In genomic region chr16:88810868-88811599, GRCh38 we compare ENCODE assay signal across 8 cellular contexts. TPM values are rescaled to one million over a fixed set of nuclear protein-coding genes. Genes with fewer than 3 reads are reported as not detected.
DNase-seq lines count a peak whose midpoint lies in the region; ATAC-seq and TF ChIP-seq lines count a peak whose summit lies in the region.

No MANE protein-coding gene starts in this region.

- intact Hi-C loops in PC-9 (cut with micrococcal nuclease; ENCODE audit: unreplicated experiment) (loop anchor here (5.0 kb wide), 1 partner anchor 124 kb away; the partner anchor contains the start of gene SNAI3), upper lobe of right lung (cut with DNase I) (no loop called here)

- peak overlapping the region; percentile 97 for H3K27ac Mint-ChIP-seq in activated naive CD4-positive, alpha-beta T cell treated with anti-CD3 and anti-CD28 coated beads, Interleukin-2, amount 50 U/mL, for 24 hours

- H4K20me1 ChIP-seq in DOHH2 (ENCODE audit: control insufficient read depth, insufficient read depth, low read depth, low read length) (no peaks in the 10 kb centered on the region), PC-9 (ENCODE audit: insufficient read depth) (peaks cover 33% of the 10 kb centered on the region)

- H3K27me3 ChIP-seq in DOHH2 (ENCODE audit: control insufficient read depth, low read length) (no peaks in the 10 kb centered on the region), PC-9 (ENCODE audit: insufficient read depth, low read depth) (no peaks in the 10 kb centered on the region), upper lobe of right lung (no peaks in the 10 kb centered on the region)

- DNase-seq in HPDE6-E6E7 (ENCODE audit: extremely low spot score) (peak; percentile 65), PC-9 (peak in 1 of 2 experiments; percentile 81), germinal center (ENCODE audit: low spot score) (peak; percentile 57), occipital lobe (lab: John Stamatoyannopoulos, UW) (peak; percentile 56), upper lobe of right lung (peak; percentile 92)

- ATAC-seq in GM21367 (IDR thresholded peaks at IDR 0.05; ENCODE audit: unreplicated experiment) (peak; percentile 36), upper lobe of right lung (peak; percentile 80)

- peak overlapping the region; percentile 89 for H3K4me3 Mint-ChIP-seq in activated naive CD4-positive, alpha-beta T cell treated with anti-CD3 and anti-CD28 coated beads, Interleukin-2, amount 50 U/mL, for 24 hours

- peaks cover 10% of the 10 kb centered on the region for H3F3A ChIP-seq in DOHH2 (ENCODE audit: control insufficient read depth, insufficient read depth)
- peaks cover 69% of the 10 kb centered on the region for H3F3A ChIP-seq in PC-9 (ENCODE audit: insufficient read depth, low read depth)

- no peaks in the 10 kb centered on the region for H3K27me3 Mint-ChIP-seq in activated naive CD4-positive, alpha-beta T cell treated with anti-CD3 and anti-CD28 coated beads, Interleukin-2, amount 50 U/mL, for 24 hours

- TF ChIP-seq CTCF in DOHH2 (IDR thresholded peaks at IDR 0.05; ENCODE audit: low read depth, low read length, poor library complexity, severe bottlenecking), result no peak
- no peak for TF ChIP-seq CTCF in PC-9 (conservative IDR thresholded peaks at IDR 0.05)
- TF ChIP-seq CTCF in upper lobe of right lung (IDR thresholded peaks at IDR 0.05), result no peak

- peak overlapping the region; percentile 81 for H3K27ac ChIP-seq in DOHH2 (ENCODE audit: low read depth, low read length)
- peak overlapping the region; percentile 78 for H3K27ac ChIP-seq in PC-9
- peak overlapping the region; percentile 96 for H3K27ac ChIP-seq in upper lobe of right lung

- H3K4me2 ChIP-seq in DOHH2 (ENCODE audit: low read length) (peak overlapping the region; percentile 95), PC-9 (peak overlapping the region; percentile 90)

- peaks cover 16% of the 10 kb centered on the region for H3K4me1 Mint-ChIP-seq in activated naive CD4-positive, alpha-beta T cell treated with anti-CD3 and anti-CD28 coated beads, Interleukin-2, amount 50 U/mL, for 24 hours

- TSS peak; percentile 30 for BruUV-seq in PC-9 (replicated peaks; lab: Mats Ljungman, UMichigan)

- H3K79me2 ChIP-seq in DOHH2 (ENCODE audit: control insufficient read depth, low read length), result peaks cover 40% of the 10 kb centered on the region
- H3K79me2 ChIP-seq in PC-9 (ENCODE audit: low read depth), result peaks cover 32% of the 10 kb centered on the region

- H3K36me3 ChIP-seq in DOHH2 (ENCODE audit: control insufficient read depth, low read length) (peaks cover 53% of the 10 kb centered on the region), PC-9 (ENCODE audit: low read depth) (peaks cover 11% of the 10 kb centered on the region; the same call in 1 of the 2 replicates), upper lobe of right lung (peaks cover 14% of the 10 kb centered on the region)

- POLR2A ChIA-PET in PC-9 (lab: Charles Lee; ENCODE audit: unreplicated experiment), result interaction anchor here (0.6 to 0.8 kb wide), 5 partner anchors 50 to 360 kb away, joined by 3 to 9 read pairs (median 3); no protein-coding TSS in a partner anchor

- H3K36me3 Mint-ChIP-seq in activated naive CD4-positive, alpha-beta T cell treated with anti-CD3 and anti-CD28 coated beads, Interleukin-2, amount 50 U/mL, for 24 hours, result no peaks in the 10 kb centered on the region

- H2AFZ ChIP-seq in PC-9, result peak overlapping the region; percentile 81

- no peaks in the 10 kb centered on the region for H3K9me3 Mint-ChIP-seq in activated naive CD4-positive, alpha-beta T cell treated with anti-CD3 and anti-CD28 coated beads, Interleukin-2, amount 50 U/mL, for 24 hours

- H3K4me1 ChIP-seq in DOHH2 (ENCODE audit: control insufficient read depth, low read length) (peaks cover 31% of the 10 kb centered on the region), PC-9 (replicated peaks; ENCODE audit: insufficient read depth) (peaks cover 16% of the 10 kb centered on the region; the same call in 1 of the 2 replicates), upper lobe of right lung (peaks cover 23% of the 10 kb centered on the region)

- peaks cover 7% of the 10 kb centered on the region; the same call in 1 of the 2 replicates for H3K9me3 ChIP-seq in DOHH2 (ENCODE audit: control insufficient read depth, insufficient read depth, low read length)
- no peaks in the 10 kb centered on the region for H3K9me3 ChIP-seq in PC-9 (ENCODE audit: insufficient read depth, low read depth)
- H3K9me3 ChIP-seq in upper lobe of right lung, result no peaks in the 10 kb centered on the region

- CTCF ChIA-PET in PC-9 (lab: Charles Lee), result interaction anchor here (1.8 kb wide), 1 partner anchor 74 kb away, joined by 12 read pairs; no protein-coding TSS in a partner anchor

- H3K4me3 ChIP-seq in DOHH2 (ENCODE audit: low read length), result peak overlapping the region; percentile 87
- H3K4me3 ChIP-seq in PC-9, result peak overlapping the region; percentile 91
- H3K4me3 ChIP-seq in upper lobe of right lung, result peak overlapping the region; percentile 97

- H3K9me2 ChIP-seq in DOHH2 (replicated peaks; ENCODE audit: control insufficient read depth, low read length) (no peaks in the 10 kb centered on the region), PC-9 (ENCODE audit: insufficient read depth) (no peaks in the 10 kb centered on the region)

RNA-seq across cellular contexts. Expression of gene APRT, which starts 0.7 kb away (rescaled TPM):
- total RNA-seq in PC-9 (2021) (213 and 226 TPM in 2 replicates), occipital lobe (12.0 TPM), upper lobe of right lung (85.2 TPM)

RNA-seq across cellular contexts. Expression of gene CDT1, which starts 7.4 kb away (rescaled TPM):
- total RNA-seq in PC-9 (2021) (73.2 and 95.4 TPM in 2 replicates), occipital lobe (1.6 TPM), upper lobe of right lung (1.0 TPM)

RNA-seq across cellular contexts. Expression of gene PIEZO1, which starts 26.0 kb away (rescaled TPM):
- 391 and 426 TPM in 2 replicates for total RNA-seq in PC-9 (2021)
- 4.8 TPM for total RNA-seq in occipital lobe
- total RNA-seq in upper lobe of right lung, result 196 TPM

RNA-seq across cellular contexts. Expression of gene GALNS, which starts 45.7 kb away (rescaled TPM):
- total RNA-seq in PC-9 (2021) (62.3 and 75.7 TPM in 2 replicates), occipital lobe (6.6 TPM), upper lobe of right lung (32.8 TPM)

RNA-seq across cellular contexts. Expression of gene TRAPPC2L, which starts 45.9 kb away (rescaled TPM):
- total RNA-seq in PC-9 (2021) (82.6 and 101 TPM in 2 replicates), occipital lobe (30.4 TPM), upper lobe of right lung (43.9 TPM)

Comparison
In these comparisons a context has a peak if more than half of its experiments do, and no peak if none do; other contexts are left out.
1. RNA of gene CDT1, which starts 7.4 kb away (total RNA-seq): 73.2 to 95.4 TPM in PC-9; 1.6 TPM in occipital lobe (single experiment) and 1.0 TPM in upper lobe of right lung (single experiment); every median in the first group is over 10 times any median in the second.
2. RNA of gene PIEZO1, which starts 26.0 kb away (total RNA-seq): 391 to 426 TPM in PC-9 and 196 TPM in upper lobe of right lung (single experiment); 4.8 TPM in occipital lobe (single experiment); every median in the first group is over 10 times any median in the second.
3. Peak in every context shown above with its lines, with median percentiles within 50 percentile points of each other: H3K27ac ChIP-seq and H3K4me3 ChIP-seq.